Comparison of ENCODE assay signal across 8 cellular contexts in genomic region chr6:45923831-45924391, GRCh38.
A peak's percentile ranks its signal among the peaks of the same experiment; 100 is the strongest.
DNase-seq lines count a peak whose midpoint lies in the region; ATAC-seq lines count a peak whose summit lies in the region.
"Had no signal": no experiment of that assay in that cellular context is flagged by ENCODE, and none has a peak within 500 bp of the region (broad histone marks: within the 10 kb centered on the region; RNA-seq: fewer than 3 reads in every experiment).

No MANE protein-coding gene starts in this region.

- no peaks in the 10 kb centered on the region for H3K27me3 Mint-ChIP-seq in activated naive CD4-positive, alpha-beta T cell treated with anti-CD3 and anti-CD28 coated beads, Interleukin-2, amount 10 ng/mL, durations not matched to agents 7 days and 5 days

- H3K4me3 Mint-ChIP-seq in activated naive CD4-positive, alpha-beta T cell treated with anti-CD3 and anti-CD28 coated beads, Interleukin-2, amount 10 ng/mL, durations not matched to agents 7 days and 5 days = no peak overlapping the region
- H3K4me3 Mint-ChIP-seq: brain had no signal

- H3K36me3 Mint-ChIP-seq in activated naive CD4-positive, alpha-beta T cell treated with anti-CD3 and anti-CD28 coated beads, Interleukin-2, amount 10 ng/mL, durations not matched to agents 7 days and 5 days = no peaks in the 10 kb centered on the region
- H3K36me3 Mint-ChIP-seq: brain had no signal

- CTCF ChIA-PET in activated naive CD4-positive, alpha-beta T cell treated with anti-CD3 and anti-CD28 coated beads, Interleukin-2, amount 10 ng/mL, durations not matched to agents 7 days and 5 days (lab: Charles Lee) = interaction anchor here (0.7 to 3.7 kb wide), 9 partner anchors 186 to 1454 kb away, joined by 4 to 33 read pairs (median 16); no protein-coding TSS in a partner anchor

- H3K9me3 Mint-ChIP-seq in activated naive CD4-positive, alpha-beta T cell treated with anti-CD3 and anti-CD28 coated beads, Interleukin-2, amount 10 ng/mL, durations not matched to agents 7 days and 5 days = no peaks in the 10 kb centered on the region
- H3K9me3 Mint-ChIP-seq: brain had no signal

- peak overlapping the region; percentile 8 for H3K27ac Mint-ChIP-seq in activated naive CD4-positive, alpha-beta T cell treated with anti-CD3 and anti-CD28 coated beads, Interleukin-2, amount 10 ng/mL, durations not matched to agents 7 days and 5 days
- H3K27ac Mint-ChIP-seq: brain had no signal

- ATAC-seq in GM19035 (IDR thresholded peaks at IDR 0.05; ENCODE audit: unreplicated experiment) (peak; percentile 64), HG02973 (IDR thresholded peaks at IDR 0.05; ENCODE audit: unreplicated experiment) (peak; percentile 61)

- no peak for DNase-seq in activated naive CD4-positive, alpha-beta T cell treated with anti-CD3 and anti-CD28 coated beads, Interleukin-2, amount 10 ng/mL, durations not matched to agents 7 days and 5 days
- peak; percentile 45 to 49 for DNase-seq in stimulated activated CD4-positive, alpha-beta T cell treated with anti-CD3 and anti-CD28 coated beads, Interleukin-2, amount 100 ng/mL, for 48 hours
- DNase-seq in T-helper 9 cell = no peak
- DNase-seq in NCI-H2081 treated with DMSO at 0.1 percent for 48 hours (lab: John Stamatoyannopoulos, UW) = no peak
- no peak for DNase-seq in NCI-H1436 (lab: John Stamatoyannopoulos, UW)

- peaks cover 22% of the 10 kb centered on the region for H3K4me1 Mint-ChIP-seq in activated naive CD4-positive, alpha-beta T cell treated with anti-CD3 and anti-CD28 coated beads, Interleukin-2, amount 10 ng/mL, durations not matched to agents 7 days and 5 days

Comparison
In these comparisons a context has a peak if more than half of its experiments do, and no peak if none do; other contexts are left out.
1. DNase-seq: peak in stimulated activated CD4-positive, alpha-beta T cell treated with anti-CD3 and anti-CD28 coated beads, Interleukin-2, amount 100 ng/mL, for 48 hours (2 of 2); none in activated naive CD4-positive, alpha-beta T cell treated with anti-CD3 and anti-CD28 coated beads, Interleukin-2, amount 10 ng/mL, durations not matched to agents 7 days and 5 days (single experiment), T-helper 9 cell (single experiment), NCI-H2081 treated with DMSO at 0.1 percent for 48 hours (single experiment) and NCI-H1436 (single experiment).